In the genomic region with DNA sequence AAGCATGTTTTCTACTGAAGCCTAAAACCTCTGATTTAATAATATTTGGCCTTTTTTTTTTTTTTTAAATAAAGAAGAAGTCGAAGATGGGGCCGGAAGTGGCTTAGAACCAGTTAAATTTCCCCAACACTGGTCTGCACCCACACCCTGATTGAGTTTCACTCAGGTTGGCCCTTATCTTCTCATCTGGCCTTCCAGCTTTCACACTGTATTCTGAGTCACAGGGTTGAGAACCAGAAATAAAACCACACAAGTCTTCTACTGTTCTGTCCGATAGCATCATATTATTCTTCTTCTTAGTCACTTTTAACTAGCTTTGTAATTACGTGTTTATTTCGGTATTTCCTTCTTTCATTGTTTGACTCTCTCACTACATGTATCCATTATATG, we compare ENCODE assay signal across 8 cellular contexts. TPM values are rescaled to one million over a fixed set of nuclear protein-coding genes. Genes with fewer than 3 reads are reported as not detected.
A peak's percentile ranks its signal among the peaks of the same experiment; 100 is the strongest.
DNase-seq lines count a peak whose midpoint lies in the region; ATAC-seq, FAIRE-seq and TF ChIP-seq lines count a peak whose summit lies in the region.

No MANE protein-coding gene starts in this region.

- H3F3A ChIP-seq in PC-9 (ENCODE audit: insufficient read depth, low read depth) = peaks cover 35% of the 10 kb centered on the region

- H3K23ac ChIP-seq in mesendoderm (ENCODE audit: low read length) = no peak overlapping the region

- CTCF ChIA-PET in PC-9 (lab: Charles Lee) (interaction anchor here (0.6 to 0.7 kb wide), 2 partner anchors 118 to 145 kb away, joined by 4 to 10 read pairs; no protein-coding TSS in a partner anchor), K562 (lab: Yijun Ruan, JAX; ENCODE audit: low intra/inter-chr PET ratio) (no interaction called here), HEK293T (lab: Yijun Ruan, JAX) (no interaction called here)

- H2AK5ac ChIP-seq in mesendoderm (ENCODE audit: low read length) = no peak overlapping the region

- no peak overlapping the region for H4K8ac ChIP-seq in mesendoderm (ENCODE audit: low read depth, low read length)

- H3K36me3 ChIP-seq in PC-9 (ENCODE audit: low read depth) (no peaks in the 10 kb centered on the region), K562 (ENCODE audit: control insufficient read depth, insufficient read depth, low read length) (no peaks in the 10 kb centered on the region), mesendoderm (ENCODE audit: control insufficient read depth, insufficient read depth, low read length) (no peaks in the 10 kb centered on the region)

- no peak for TF ChIP-seq POLR2A in K562 (conservative IDR thresholded peaks at IDR 0.05)

- POLR2A ChIA-PET in PC-9 (lab: Charles Lee; ENCODE audit: unreplicated experiment) = interaction anchor here (0.6 to 0.7 kb wide), 5 partner anchors 94 to 1653 kb away, joined by 3 to 28 read pairs (median 4); no protein-coding TSS in a partner anchor
- POLR2A ChIA-PET in K562 (lab: Yijun Ruan, JAX) = interaction anchor here (0.6 kb wide), 1 partner anchor 1569 kb away, joined by 3 read pairs; no protein-coding TSS in a partner anchor
- POLR2A ChIA-PET in HEK293T (lab: Yijun Ruan, JAX) = no interaction called here

- FAIRE-seq in K562 (lab: Jason Lieb, UNC) = no peak

- no peak overlapping the region for H2BK120ac ChIP-seq in mesendoderm (ENCODE audit: low read depth, low read length)

- peaks cover 5% of the 10 kb centered on the region; the same call in 1 of the 2 replicates for H3K9me3 ChIP-seq in PC-9 (ENCODE audit: insufficient read depth, low read depth)
- H3K9me3 ChIP-seq in K562 (replicated peaks; ENCODE audit: control insufficient read depth, insufficient read depth, low read depth, low read length) = no peaks in the 10 kb centered on the region

- TF ChIP-seq EP300 in K562 (IDR thresholded peaks at IDR 0.05; ENCODE audit: low read length) = no peak

- WGBS in K562 (ENCODE audit: insufficient coverage, low coverage, missing lambda C conversion rate) = under 1% methylated on average over 5 of the region's 5 CpGs
- WGBS in mesendoderm (ENCODE audit: extremely low coverage, insufficient coverage, low lambda C conversion rate) = no CpG with 5 or more reads among the region's 5 CpGs

- no peaks in the 10 kb centered on the region for H3K9me1 ChIP-seq in K562 (ENCODE audit: control insufficient read depth, insufficient read depth, low read length)

- peak overlapping the region; percentile 9; the same call in 1 of the 2 replicates for H3K4me3 ChIP-seq in PC-9
- no peak overlapping the region for H3K4me3 ChIP-seq in K562
- H3K4me3 ChIP-seq in mesendoderm (ENCODE audit: low read length) = no peak overlapping the region

- in situ Hi-C loops in K562 (cut with MboI) = no loop called here

- TF ChIP-seq CTCF in PC-9 (conservative IDR thresholded peaks at IDR 0.05) = no peak
- TF ChIP-seq CTCF in K562 (IDR thresholded peaks at IDR 0.05 in 2 of 3, conservative IDR thresholded peaks at IDR 0.05 in 1 of 3; ENCODE audit: insufficient read depth in 2 of 3, low read depth in 1 of 3, low read length in 3 of 3) = no peak

- H3K4me1 ChIP-seq in PC-9 (replicated peaks; ENCODE audit: insufficient read depth) (peaks cover 48% of the 10 kb centered on the region), K562 (replicated peaks in 1 of 2; ENCODE audit: control insufficient read depth in 2 of 2, insufficient read depth in 2 of 2, low read length in 2 of 2) (no peaks in the 10 kb centered on the region; a peak in 1 of 5 replicates), mesendoderm (ENCODE audit: control insufficient read depth, low read depth, low read length) (no peaks in the 10 kb centered on the region)

- H4K5ac ChIP-seq in mesendoderm (ENCODE audit: low read length) = no peak overlapping the region

- no peak overlapping the region for H3K4ac ChIP-seq in mesendoderm (ENCODE audit: low read depth, low read length)

- TF ChIP-seq RAD21 in K562 (CRISPR knock-in tag; conservative IDR thresholded peaks at IDR 0.05 in 1 of 2, IDR thresholded peaks at IDR 0.05 in 1 of 2) = no peak

- H3K4me2 ChIP-seq in PC-9 (peak overlapping the region; percentile 54), K562 (ENCODE audit: insufficient read depth, low read length) (no peak overlapping the region), mesendoderm (ENCODE audit: low read length) (no peak overlapping the region)

- DNase-seq in PC-9 (peak; percentile 66 to 99), K562 (ENCODE audit: extremely low read depth in 1 of 4, low spot score in 3 of 4) (peak in 1 of 4 experiments; percentile 19), mesendoderm (no peak), HEK293T (ENCODE audit: extremely low spot score) (no peak), DMS153 treated with DMSO at 0.1 percent for 48 hours (lab: John Stamatoyannopoulos, UW; ENCODE audit: unreplicated experiment) (no peak)
- DNase-seq in stimulated activated CD4-positive, alpha-beta T cell treated with anti-CD3 and anti-CD28 coated beads, Interleukin-2, amount 100 ng/mL, for 24 hours = peak; percentile 21 to 56

- no peaks in the 10 kb centered on the region for H3K9me2 ChIP-seq in PC-9 (ENCODE audit: insufficient read depth)

- BruUV-seq in PC-9 (replicated peaks; lab: Mats Ljungman, UMichigan) (no TSS peak), K562 (replicated peaks; lab: Mats Ljungman, UMichigan) (no TSS peak)

- H3K9ac ChIP-seq in K562 (ENCODE audit: insufficient read depth in 1 of 2, low read depth in 2 of 2, low read length in 2 of 2) = no peak overlapping the region
- no peak overlapping the region for H3K9ac ChIP-seq in mesendoderm (ENCODE audit: low read length)

- no peak overlapping the region for H2AFZ ChIP-seq in PC-9
- H2AFZ ChIP-seq in K562 (ENCODE audit: low read depth, low read length) = no peak overlapping the region

- H3K27ac ChIP-seq in PC-9 = peak overlapping the region; percentile 88
- H3K27ac ChIP-seq in K562 (ENCODE audit: extremely low read depth, low read depth, low read length) = no peak overlapping the region
- no peak overlapping the region for H3K27ac ChIP-seq in mesendoderm (ENCODE audit: low read depth, low read length)

- H3K79me1 ChIP-seq in mesendoderm (ENCODE audit: low read length) = no peaks in the 10 kb centered on the region

- H2BK5ac ChIP-seq in mesendoderm (ENCODE audit: low read length) = no peak overlapping the region

- H3K56ac ChIP-seq in mesendoderm (ENCODE audit: low read length) = no peak overlapping the region

- intact Hi-C loops in PC-9 (cut with micrococcal nuclease; ENCODE audit: unreplicated experiment) = loop anchor here (1.0 to 10.0 kb wide), 9 partner anchors 49 to 1328 kb away; partner anchors contain the start of genes ARID5B and RTKN2
- intact Hi-C loops in K562 (cut with micrococcal nuclease) = no loop called here

- ATAC-seq in GM18868 (IDR thresholded peaks at IDR 0.05; ENCODE audit: unreplicated experiment) = peak; percentile 100
- ATAC-seq in K562 = no peak
- ATAC-seq in HG03139 (IDR thresholded peaks at IDR 0.05; ENCODE audit: unreplicated experiment) = no peak

- H3K27me3 ChIP-seq in PC-9 (ENCODE audit: insufficient read depth, low read depth) (no peaks in the 10 kb centered on the region), K562 (ENCODE audit: control insufficient read depth in 2 of 2, insufficient read depth in 2 of 2, low read length in 2 of 2) (no peaks in the 10 kb centered on the region), mesendoderm (ENCODE audit: insufficient read depth, low read length, poor library complexity) (no peaks in the 10 kb centered on the region)

- H3K79me2 ChIP-seq in PC-9 (ENCODE audit: low read depth) = no peaks in the 10 kb centered on the region
- H3K79me2 ChIP-seq in K562 (ENCODE audit: control insufficient read depth, insufficient read depth, low read length) = no peaks in the 10 kb centered on the region
- H3K79me2 ChIP-seq in mesendoderm (ENCODE audit: control insufficient read depth, insufficient read depth, low read length) = no peaks in the 10 kb centered on the region

- H4K20me1 ChIP-seq in PC-9 (ENCODE audit: insufficient read depth) (no peaks in the 10 kb centered on the region), K562 (replicated peaks; ENCODE audit: control insufficient read depth, insufficient read depth, low read length) (no peaks in the 10 kb centered on the region)

- no peak overlapping the region for H3K18ac ChIP-seq in mesendoderm (ENCODE audit: low read length)

- H2BK15ac ChIP-seq in mesendoderm (replicated peaks; ENCODE audit: low read depth) = no peak overlapping the region

TF ChIP-seq in K562, 482 proteins besides CTCF, POLR2A, EP300 and RAD21 (continues in another document):
- TF ChIP-seq SRSF7 (optimal IDR thresholded peaks at IDR 0.05; ENCODE audit: low read depth, low read length) (no peak), ZNF253 (CRISPR knock-in tag; conservative IDR thresholded peaks at IDR 0.05) (no peak), ZNF695 (CRISPR knock-in tag; IDR thresholded peaks at IDR 0.05) (no peak)

TF ChIP-seq in HEK293T, 16 proteins besides CTCF, POLR2A, EP300 and RAD21 (continues in another document):
- TF ChIP-seq ARNT (IDR thresholded peaks at IDR 0.05) (no peak), L3MBTL2 (conservative IDR thresholded peaks at IDR 0.05) (no peak), SUZ12 (IDR thresholded peaks at IDR 0.05) (no peak), FOXM1 (IDR thresholded peaks at IDR 0.05; ENCODE audit: borderline replicate concordance) (no peak), NFRKB (IDR thresholded peaks at IDR 0.05) (no peak), ZNF384 (IDR thresholded peaks at IDR 0.05) (no peak), SP1 (IDR thresholded peaks at IDR 0.05) (no peak), ELF4 (IDR thresholded peaks at IDR 0.05) (no peak), FOXA1 (IDR thresholded peaks at IDR 0.05) (no peak), LEF1 (IDR thresholded peaks at IDR 0.05; ENCODE audit: borderline replicate concordance) (no peak)

RNA-seq across cellular contexts. Expression of gene ZNF365, which starts 9.9 kb away (rescaled TPM):
- total RNA-seq in PC-9 (2021) (1.3 and 1.8 TPM in 2 replicates), K562 (2014; rRNA removed) (not detected in 2 replicates), K562 (2014; rRNA removed; fragmentation: Illumina TruSeq; extraction: Trizol) (not detected in 2 replicates), K562 (2015; rRNA removed; fragmentation: Illumina TruSeq; extraction: Trizol) (not detected in 2 replicates), K562 (2021) (0.04 TPM in 1 of 2 replicates, not detected in the other)
- not detected in 2 replicates for total RNA-seq in K562 (2011; cell fraction: chromatin; rRNA removed; ENCODE audit: low replicate concordance)
- not detected in 2 replicates for total RNA-seq in K562 (2011; cell fraction: nucleolus; rRNA removed)
- total RNA-seq in K562 (2011; cell fraction: nucleoplasm; rRNA removed) = not detected in 2 replicates
- polyA plus RNA-seq in K562 (2011; rRNA removed) (not detected in 2 replicates), K562 (2014; fragmentation: Illumina TruSeq; extraction: Trizol) (not detected in 2 replicates), K562 (2014; fragmentation: Nextera tagmentation; extraction: Ambion mirVana) (under 1 TPM in 1 of 2 experiments, not detected in 1; 0.03 TPM), K562 (2014; rRNA removed) (not detected in 2 replicates)
- polyA plus RNA-seq in K562 (2011; cell fraction: cytosol; rRNA removed) = not detected in 2 replicates
- not detected in 2 replicates for polyA plus RNA-seq in K562 (2011; cell fraction: nucleus; rRNA removed)
- polyA plus RNA-seq in K562 (2012) = 0.06 TPM in 1 of 2 replicates, not detected in the other
- not detected in 2 replicates for polyA minus RNA-seq in K562 (2011; rRNA and poly(A)+ RNA removed)
- polyA minus RNA-seq in K562 (2011; cell fraction: cytosol; rRNA and poly(A)+ RNA removed) = not detected in 2 replicates
- polyA minus RNA-seq in K562 (2011; cell fraction: nucleus; rRNA and poly(A)+ RNA removed) = not detected in 2 replicates
- polyA plus RNA-seq in mesendoderm (2013, experiment 1 of 2) = 0.21 TPM
- 0.20 TPM for polyA plus RNA-seq in mesendoderm (2013, experiment 2 of 2)

Comparison
In these comparisons a context has a peak if more than half of its experiments do, and no peak if none do; other contexts are left out.
1. DNase-seq: peak in PC-9 (2 of 2) and stimulated activated CD4-positive, alpha-beta T cell treated with anti-CD3 and anti-CD28 coated beads, Interleukin-2, amount 100 ng/mL, for 24 hours (2 of 2); none in mesendoderm (single experiment), HEK293T (single experiment) and DMS153 treated with DMSO at 0.1 percent for 48 hours (single experiment).